11 cellular contexts compared by ENCODE assay signal in genomic region chr6:3421763-3422456, GRCh38. TPM values are rescaled to one million over a fixed set of nuclear protein-coding genes. Genes with fewer than 3 reads are reported as not detected.
DNase-seq lines count a peak whose midpoint lies in the region; ATAC-seq, FAIRE-seq and TF ChIP-seq lines count a peak whose summit lies in the region.
"Had no signal": no experiment of that assay in that cellular context is flagged by ENCODE, and none has a peak within 500 bp of the region (broad histone marks: within the 10 kb centered on the region; RNA-seq: fewer than 3 reads in every experiment).

No MANE protein-coding gene starts in this region.

- in situ Hi-C loops in GM12878 (cut with MboI) = no loop called here

- peak overlapping the region; percentile 76 for H3K27ac ChIP-seq in HUES48 (ENCODE audit: low read depth, low read length)
- H3K27ac ChIP-seq in GM12878 (ENCODE audit: control insufficient read depth, insufficient read depth) = peak overlapping the region; percentile 25; the same call in 1 of the 2 replicates
- H3K27ac ChIP-seq in foreskin keratinocyte = no peak overlapping the region
- peak overlapping the region; percentile 79 for H3K27ac ChIP-seq in smooth muscle cell (ENCODE audit: low read depth)
- H3K27ac ChIP-seq: upper lobe of right lung had no signal

- POLR2A ChIA-PET in GM12878 (lab: Charles Lee) = interaction anchor here (0.5 to 2.8 kb wide), 7 partner anchors 10 to 301 kb away, joined by 3 to 16 read pairs (median 5); no protein-coding TSS in a partner anchor

- no peaks in the 10 kb centered on the region for H3K79me2 ChIP-seq in GM12878 (ENCODE audit: control insufficient read depth, insufficient read depth, low read length)
- no peaks in the 10 kb centered on the region for H3K79me2 ChIP-seq in smooth muscle cell (ENCODE audit: low read depth)

- peaks cover 83% of the 10 kb centered on the region for H3K4me1 ChIP-seq in HUES48 (ENCODE audit: control insufficient read depth, insufficient read depth, low read length)
- H3K4me1 ChIP-seq in GM12878 (ENCODE audit: control insufficient read depth, insufficient read depth, low read length) = no peaks in the 10 kb centered on the region
- H3K4me1 ChIP-seq in foreskin keratinocyte = peaks cover 15% of the 10 kb centered on the region
- H3K4me1 ChIP-seq in smooth muscle cell (ENCODE audit: low read depth) = peaks cover 15% of the 10 kb centered on the region
- H3K4me1 ChIP-seq: upper lobe of right lung had no signal

- peaks cover 3% of the 10 kb centered on the region for H3F3A ChIP-seq in smooth muscle cell (ENCODE audit: low read depth)

- peak; percentile 21 for DNase-seq in GM12878 (ENCODE audit: low read depth, low spot score)
- DNase-seq in foreskin keratinocyte = peak in 1 of 2 donors; percentile 68
- DNase-seq in smooth muscle cell (lab: John Stamatoyannopoulos, UW; ENCODE audit: unreplicated experiment) = no peak
- DNase-seq in GM20000 (ENCODE audit: low spot score) = no peak
- DNase-seq in NK-92 treated with Interleukin-12 subunit alpha and Interleukin-12 subunit beta, amount 100 ng/mL, for 24 hours (lab: John Stamatoyannopoulos, UW) = no peak
- DNase-seq in activated CD8-positive, alpha-beta memory T cell treated with anti-CD3 and anti-CD28 coated beads, Interleukin-2, amount 50 U/mL, for 4 hours = no peak
- no peak for DNase-seq in NCI-H526 (lab: John Stamatoyannopoulos, UW)
- DNase-seq: activated T-cell treated with anti-CD3 and anti-CD28 coated beads, Interleukin-2, amount 50 U/mL, for 1 hour; MV-4-11; upper lobe of right lung had no signal

- TF ChIP-seq POLR2A in GM12878 (IDR thresholded peaks at IDR 0.05; ENCODE audit: low read depth, low read length) = no peak

- no peak for TF ChIP-seq RAD21 in GM12878 (IDR thresholded peaks at IDR 0.05; ENCODE audit: insufficient read depth, low read depth, low read length)

- SMC1A ChIA-PET in GM12878 (lab: Charles Lee; ENCODE audit: uncharacterized antibody, unreplicated experiment) = interaction anchor here (0.6 to 3.3 kb wide), 19 partner anchors 10 to 339 kb away, joined by 3 to 19 read pairs (median 4); no protein-coding TSS in a partner anchor

- no peak for TF ChIP-seq CTCF in GM12878 (IDR thresholded peaks at IDR 0.05 in 2 of 3, conservative IDR thresholded peaks at IDR 0.05 in 1 of 3; ENCODE audit: control insufficient read depth in 2 of 3, extremely low read depth in 1 of 3, insufficient read depth in 1 of 3, low read depth in 3 of 3, low read length in 3 of 3)
- TF ChIP-seq CTCF in foreskin keratinocyte (conservative IDR thresholded peaks at IDR 0.05) = no peak
- no peak for TF ChIP-seq CTCF in smooth muscle cell (IDR thresholded peaks at IDR 0.05; ENCODE audit: borderline replicate concordance, insufficient read depth, poor library complexity, severe bottlenecking)
- no peak for TF ChIP-seq CTCF in GM20000 (IDR thresholded peaks at IDR 0.05; ENCODE audit: extremely low read depth, missing control alignments)

- intact Hi-C loops in GM12878 (cut with micrococcal nuclease; ENCODE audit: unreplicated experiment) = no loop called here

- H3K9me3 ChIP-seq in HUES48 (ENCODE audit: control insufficient read depth, insufficient read depth, low read length) (no peaks in the 10 kb centered on the region), GM12878 (replicated peaks; ENCODE audit: control insufficient read depth, insufficient read depth, low read length) (no peaks in the 10 kb centered on the region), smooth muscle cell (replicated peaks; ENCODE audit: low read depth) (no peaks in the 10 kb centered on the region)
- H3K9me3 ChIP-seq: upper lobe of right lung had no signal

- H3K36me3 ChIP-seq in HUES48 (ENCODE audit: control insufficient read depth, insufficient read depth, low read length) = no peaks in the 10 kb centered on the region
- no peaks in the 10 kb centered on the region for H3K36me3 ChIP-seq in GM12878 (ENCODE audit: control insufficient read depth in 2 of 2, insufficient read depth in 2 of 2, low read length in 1 of 2)
- no peaks in the 10 kb centered on the region for H3K36me3 ChIP-seq in smooth muscle cell (ENCODE audit: low read depth)
- H3K36me3 ChIP-seq: upper lobe of right lung had no signal

- no TSS peak for BruUV-seq in GM12878 (replicated peaks; lab: Mats Ljungman, UMichigan)

- H3K4me2 ChIP-seq in GM12878 (ENCODE audit: control insufficient read depth, insufficient read depth) (no peak overlapping the region), smooth muscle cell (peak overlapping the region; percentile 73)

- FAIRE-seq in GM12878 (lab: Jason Lieb, UNC) = no peak

- peak; percentile 77 for ATAC-seq in GM12878
- ATAC-seq in foreskin keratinocyte = peak; percentile 42
- ATAC-seq: upper lobe of right lung had no signal

- no peaks in the 10 kb centered on the region; the same call in 1 of the 2 replicates for H4K20me1 ChIP-seq in GM12878 (ENCODE audit: control insufficient read depth, insufficient read depth)
- no peaks in the 10 kb centered on the region for H4K20me1 ChIP-seq in smooth muscle cell (ENCODE audit: low read depth)

- WGBS in GM12878 (ENCODE audit: insufficient coverage, insufficient replicate concordance, low lambda C conversion rate, missing lambda C conversion rate) = 28% methylated on average over 13 of the region's 13 CpGs
- 21% methylated on average over 13 of the region's 13 CpGs for WGBS in smooth muscle cell (ENCODE audit: low lambda C conversion rate)

- no peak for TF ChIP-seq EP300 in GM12878 (IDR thresholded peaks at IDR 0.05; ENCODE audit: borderline replicate concordance in 1 of 2, control insufficient read depth in 1 of 2, low read depth in 2 of 2, low read length in 2 of 2)

- H3K27me3 ChIP-seq in HUES48 (ENCODE audit: control insufficient read depth, insufficient read depth, low read length) (no peaks in the 10 kb centered on the region), GM12878 (replicated peaks in 1 of 2; ENCODE audit: control insufficient read depth in 2 of 2, insufficient read depth in 2 of 2, low read length in 1 of 2) (no peaks in the 10 kb centered on the region), foreskin keratinocyte (no peaks in the 10 kb centered on the region), smooth muscle cell (ENCODE audit: low read depth) (peaks cover 5% of the 10 kb centered on the region)
- H3K27me3 ChIP-seq: upper lobe of right lung had no signal

- CTCF ChIA-PET in GM12878 (lab: Yijun Ruan, JAX) = interaction anchor here (0.8 to 3.2 kb wide), 8 partner anchors 10 to 310 kb away, joined by 3 to 21 read pairs (median 4); no protein-coding TSS in a partner anchor

- H3K4me3 ChIP-seq in HUES48 (ENCODE audit: low read depth, low read length) (no peak overlapping the region), GM12878 (no peak overlapping the region), smooth muscle cell (no peak overlapping the region)
- H3K4me3 ChIP-seq: upper lobe of right lung had no signal

- RAD21 ChIA-PET in GM12878 (lab: Charles Lee; ENCODE audit: unreplicated experiment) = interaction anchor here (0.8 to 3.3 kb wide), 11 partner anchors 9 to 97 kb away, joined by 3 to 22 read pairs (median 3); no protein-coding TSS in a partner anchor

- H3K9ac ChIP-seq in HUES48 (ENCODE audit: low read depth, low read length) (no peak overlapping the region), GM12878 (ENCODE audit: control insufficient read depth, insufficient read depth, low read length) (no peak overlapping the region), smooth muscle cell (ENCODE audit: low read depth) (peak overlapping the region; percentile 27)

- peak overlapping the region; percentile 3; the same call in 1 of the 2 replicates for H2AFZ ChIP-seq in GM12878 (ENCODE audit: control insufficient read depth, low read depth, low read length)
- H2AFZ ChIP-seq in smooth muscle cell (ENCODE audit: low read depth) = peak overlapping the region; percentile 61

TF ChIP-seq in GM12878, 131 proteins besides CTCF, POLR2A, EP300 and RAD21 (continues in another document):
- TF ChIP-seq PAX8 (IDR thresholded peaks at IDR 0.05) (no peak), RELB (IDR thresholded peaks at IDR 0.05; ENCODE audit: low read depth) (peak; percentile 58; the same call in 1 of the 2 replicates), RB1 (IDR thresholded peaks at IDR 0.05; ENCODE audit: borderline replicate concordance) (no peak)

RNA-seq across cellular contexts. Expression of gene SLC22A23, which starts 34.9 kb away (rescaled TPM):
- 117 and 146 TPM in 2 replicates for total RNA-seq in GM12878 (2013; cell fraction: nucleolus; rRNA removed)
- 1.7 and 1.9 TPM in 2 replicates for total RNA-seq in GM12878 (2014; rRNA removed)
- 0.67 and 0.88 TPM in 2 replicates for total RNA-seq in GM12878 (2014; rRNA removed; fragmentation: Illumina TruSeq; extraction: Trizol)
- 2.4 and 3.0 TPM in 2 replicates for total RNA-seq in GM12878 (2021)
- polyA plus RNA-seq in GM12878 (2011; ENCODE audit: low read depth) = 0.80 TPM
- polyA plus RNA-seq in GM12878 (2011; rRNA removed) = 0.14 and 0.42 TPM in 2 replicates
- 0.52 and 0.57 TPM in 2 replicates for polyA plus RNA-seq in GM12878 (2011; cell fraction: cytosol; rRNA removed)
- 1.6 and 1.9 TPM in 2 replicates for polyA plus RNA-seq in GM12878 (2011; cell fraction: nucleus; rRNA removed)
- polyA plus RNA-seq in GM12878 (2012) = 1.1 and 1.5 TPM in 2 replicates
- 0.33 and 0.94 TPM in 2 replicates for polyA plus RNA-seq in GM12878 (2014; fragmentation: Illumina TruSeq; extraction: Trizol)
- under 1 TPM; 0.20 to 0.24 TPM for polyA plus RNA-seq in GM12878 (2014; fragmentation: Nextera tagmentation; extraction: Ambion mirVana)
- 1.1 and 1.4 TPM in 2 replicates for polyA plus RNA-seq in GM12878 (2014; rRNA removed)
- under 1 TPM; 0.55 to 0.81 TPM for polyA plus RNA-seq in GM12878 (2016; fragmentation: Nextera tagmentation; extraction: Ambion mirVana)
- polyA minus RNA-seq in GM12878 (2011; rRNA and poly(A)+ RNA removed) = 1.0 and 1.3 TPM in 2 replicates
- polyA minus RNA-seq in GM12878 (2011; cell fraction: cytosol; rRNA and poly(A)+ RNA removed) = not detected in 2 replicates
- 2.2 and 2.7 TPM in 2 replicates for polyA minus RNA-seq in GM12878 (2011; cell fraction: nucleus; rRNA and poly(A)+ RNA removed)
- 2.2 and 2.8 TPM in 2 replicates for total RNA-seq in foreskin keratinocyte
- polyA plus RNA-seq in foreskin keratinocyte = 1.1 and 1.3 TPM in 2 replicates
- 3.6 and 3.8 TPM in 2 replicates for total RNA-seq in smooth muscle cell
- 1.6 and 2.7 TPM in 2 replicates for polyA plus RNA-seq in smooth muscle cell
